Comparison of ENCODE assay signal across 1 cellular context in the genomic region with DNA sequence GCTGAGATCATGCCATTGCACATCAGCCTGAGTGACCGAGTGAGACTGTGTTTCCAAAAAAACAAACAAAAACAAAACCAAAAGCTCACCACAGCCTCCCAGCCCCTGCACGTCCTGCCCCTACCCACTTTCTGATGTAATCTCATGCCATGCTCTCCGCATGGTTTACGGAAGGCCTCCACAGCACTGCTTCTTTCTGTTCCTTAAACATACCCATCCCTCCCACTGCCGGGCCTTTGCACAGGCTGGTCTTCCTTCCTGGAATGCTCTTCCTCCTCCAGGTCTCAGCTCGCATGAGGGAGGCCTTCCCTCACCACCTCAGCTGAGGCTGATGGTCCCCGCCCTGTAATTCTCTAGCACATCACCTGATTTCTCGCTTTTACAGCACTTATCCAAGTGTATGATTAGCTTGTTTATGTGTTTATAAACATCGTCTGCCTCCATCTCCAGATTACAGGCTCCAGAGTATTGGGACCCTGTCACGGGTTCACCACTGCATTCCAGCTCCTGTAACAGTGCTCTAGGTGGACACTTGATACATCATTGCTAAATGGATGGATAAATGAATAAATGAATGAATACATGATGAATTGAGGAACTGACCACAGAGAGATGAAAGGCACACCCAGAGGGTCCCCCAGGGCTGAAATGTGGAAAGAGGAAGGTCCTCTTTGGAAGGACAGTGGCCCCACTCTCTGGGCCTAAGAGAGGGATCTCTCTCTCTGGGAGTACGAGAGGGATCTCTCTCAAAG.
TF ChIP-seq lines count a peak whose summit lies in the region.

No MANE protein-coding gene starts in this region.

TF ChIP-seq in HEK293, 187 proteins besides CTCF, POLR2A, EP300 and RAD21 (continued from another document):
- TF ChIP-seq ZNF791 (tag by site-specific recombination; IDR thresholded peaks at IDR 0.05) (no peak), ZFP3 (tag by site-specific recombination; IDR thresholded peaks at IDR 0.05; ENCODE audit: low read depth) (no peak), BCL11A (tag by site-specific recombination; IDR thresholded peaks at IDR 0.05; ENCODE audit: low read depth) (no peak), ZNF324 (tag by site-specific recombination; IDR thresholded peaks at IDR 0.05) (0 out of 2 replicates have a peak, but pooled peaks have one; percentile 58), KLF10 (tag by site-specific recombination; IDR thresholded peaks at IDR 0.05) (no peak), RBAK (tag by site-specific recombination; IDR thresholded peaks at IDR 0.05) (no peak), ZNF10 (tag by site-specific recombination; IDR thresholded peaks at IDR 0.05) (no peak), KLF8 (tag by site-specific recombination; IDR thresholded peaks at IDR 0.05) (no peak), HOXC10 (CRISPR knock-in tag; IDR thresholded peaks at IDR 0.05) (no peak), ZNF792 (tag by site-specific recombination; IDR thresholded peaks at IDR 0.05) (no peak), ZNF138 (tag by site-specific recombination; IDR thresholded peaks at IDR 0.05; ENCODE audit: borderline replicate concordance) (no peak), ZBTB20 (tag by site-specific recombination; IDR thresholded peaks at IDR 0.05) (peak; percentile 70; the same call in 1 of the 2 replicates), ZNF121 (tag by site-specific recombination; IDR thresholded peaks at IDR 0.05) (no peak), ZFP69B (tag by site-specific recombination; IDR thresholded peaks at IDR 0.05) (peak; percentile 20; the same call in 1 of the 2 replicates), ZEB2 (tag by site-specific recombination; IDR thresholded peaks at IDR 0.05) (peak; percentile 22; the same call in 1 of the 2 replicates), ZNF555 (tag by site-specific recombination; conservative IDR thresholded peaks at IDR 0.05) (no peak), ZNF654 (tag by site-specific recombination; IDR thresholded peaks at IDR 0.05; ENCODE audit: low read depth) (no peak), ZNF837 (tag by site-specific recombination; IDR thresholded peaks at IDR 0.05) (no peak), ZSCAN23 (tag by site-specific recombination; IDR thresholded peaks at IDR 0.05) (no peak), ZSCAN16 (tag by site-specific recombination; IDR thresholded peaks at IDR 0.05) (no peak), KLF7 (tag by site-specific recombination; IDR thresholded peaks at IDR 0.05; ENCODE audit: borderline replicate concordance) (no peak), ZNF394 (tag by site-specific recombination; IDR thresholded peaks at IDR 0.05; ENCODE audit: borderline replicate concordance) (no peak), ZNF600 (tag by site-specific recombination; IDR thresholded peaks at IDR 0.05) (no peak), HOXA7 (CRISPR knock-in tag; IDR thresholded peaks at IDR 0.05; ENCODE audit: borderline replicate concordance) (no peak), ZBTB17 (tag by site-specific recombination; IDR thresholded peaks at IDR 0.05) (no peak), ZNF548 (tag by site-specific recombination; IDR thresholded peaks at IDR 0.05) (no peak; the same call in 1 of the 2 replicates), ZNF585B (tag by site-specific recombination; IDR thresholded peaks at IDR 0.05) (no peak), ZNF274 (IDR thresholded peaks at IDR 0.05; ENCODE audit: low read length) (no peak), ZNF274 (tag by site-specific recombination; IDR thresholded peaks at IDR 0.05; ENCODE audit: borderline replicate concordance) (no peak)
- TF ChIP-seq, protein P1, sequence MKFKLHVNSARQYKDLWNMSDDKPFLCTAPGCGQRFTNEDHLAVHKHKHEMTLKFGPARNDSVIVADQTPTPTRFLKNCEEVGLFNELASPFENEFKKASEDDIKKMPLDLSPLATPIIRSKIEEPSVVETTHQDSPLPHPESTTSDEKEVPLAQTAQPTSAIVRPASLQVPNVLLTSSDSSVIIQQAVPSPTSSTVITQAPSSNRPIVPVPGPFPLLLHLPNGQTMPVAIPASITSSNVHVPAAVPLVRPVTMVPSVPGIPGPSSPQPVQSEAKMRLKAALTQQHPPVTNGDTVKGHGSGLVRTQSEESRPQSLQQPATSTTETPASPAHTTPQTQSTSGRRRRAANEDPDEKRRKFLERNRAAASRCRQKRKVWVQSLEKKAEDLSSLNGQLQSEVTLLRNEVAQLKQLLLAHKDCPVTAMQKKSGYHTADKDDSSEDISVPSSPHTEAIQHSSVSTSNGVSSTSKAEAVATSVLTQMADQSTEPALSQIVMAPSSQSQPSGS (tag by site-specific recombination; IDR thresholded peaks at IDR 0.05; ENCODE audit: low read depth), result no peak
- TF ChIP-seq, protein P2, sequence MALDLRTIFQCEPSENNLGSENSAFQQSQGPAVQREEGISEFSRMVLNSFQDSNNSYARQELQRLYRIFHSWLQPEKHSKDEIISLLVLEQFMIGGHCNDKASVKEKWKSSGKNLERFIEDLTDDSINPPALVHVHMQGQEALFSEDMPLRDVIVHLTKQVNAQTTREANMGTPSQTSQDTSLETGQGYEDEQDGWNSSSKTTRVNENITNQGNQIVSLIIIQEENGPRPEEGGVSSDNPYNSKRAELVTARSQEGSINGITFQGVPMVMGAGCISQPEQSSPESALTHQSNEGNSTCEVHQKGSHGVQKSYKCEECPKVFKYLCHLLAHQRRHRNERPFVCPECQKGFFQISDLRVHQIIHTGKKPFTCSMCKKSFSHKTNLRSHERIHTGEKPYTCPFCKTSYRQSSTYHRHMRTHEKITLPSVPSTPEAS (tag by site-specific recombination; IDR thresholded peaks at IDR 0.05), result no peak
- TF ChIP-seq, protein P3, sequence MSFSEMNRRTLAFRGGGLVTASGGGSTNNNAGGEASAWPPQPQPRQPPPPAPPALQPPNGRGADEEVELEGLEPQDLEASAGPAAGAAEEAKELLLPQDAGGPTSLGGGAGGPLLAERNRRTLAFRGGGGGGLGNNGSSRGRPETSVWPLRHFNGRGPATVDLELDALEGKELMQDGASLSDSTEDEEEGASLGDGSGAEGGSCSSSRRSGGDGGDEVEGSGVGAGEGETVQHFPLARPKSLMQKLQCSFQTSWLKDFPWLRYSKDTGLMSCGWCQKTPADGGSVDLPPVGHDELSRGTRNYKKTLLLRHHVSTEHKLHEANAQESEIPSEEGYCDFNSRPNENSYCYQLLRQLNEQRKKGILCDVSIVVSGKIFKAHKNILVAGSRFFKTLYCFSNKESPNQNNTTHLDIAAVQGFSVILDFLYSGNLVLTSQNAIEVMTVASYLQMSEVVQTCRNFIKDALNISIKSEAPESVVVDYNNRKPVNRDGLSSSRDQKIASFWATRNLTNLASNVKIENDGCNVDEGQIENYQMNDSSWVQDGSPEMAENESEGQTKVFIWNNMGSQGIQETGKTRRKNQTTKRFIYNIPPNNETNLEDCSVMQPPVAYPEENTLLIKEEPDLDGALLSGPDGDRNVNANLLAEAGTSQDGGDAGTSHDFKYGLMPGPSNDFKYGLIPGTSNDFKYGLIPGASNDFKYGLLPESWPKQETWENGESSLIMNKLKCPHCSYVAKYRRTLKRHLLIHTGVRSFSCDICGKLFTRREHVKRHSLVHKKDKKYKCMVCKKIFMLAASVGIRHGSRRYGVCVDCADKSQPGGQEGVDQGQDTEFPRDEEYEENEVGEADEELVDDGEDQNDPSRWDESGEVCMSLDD (tag by site-specific recombination; IDR thresholded peaks at IDR 0.05), result no peak
- TF ChIP-seq, protein P4, sequence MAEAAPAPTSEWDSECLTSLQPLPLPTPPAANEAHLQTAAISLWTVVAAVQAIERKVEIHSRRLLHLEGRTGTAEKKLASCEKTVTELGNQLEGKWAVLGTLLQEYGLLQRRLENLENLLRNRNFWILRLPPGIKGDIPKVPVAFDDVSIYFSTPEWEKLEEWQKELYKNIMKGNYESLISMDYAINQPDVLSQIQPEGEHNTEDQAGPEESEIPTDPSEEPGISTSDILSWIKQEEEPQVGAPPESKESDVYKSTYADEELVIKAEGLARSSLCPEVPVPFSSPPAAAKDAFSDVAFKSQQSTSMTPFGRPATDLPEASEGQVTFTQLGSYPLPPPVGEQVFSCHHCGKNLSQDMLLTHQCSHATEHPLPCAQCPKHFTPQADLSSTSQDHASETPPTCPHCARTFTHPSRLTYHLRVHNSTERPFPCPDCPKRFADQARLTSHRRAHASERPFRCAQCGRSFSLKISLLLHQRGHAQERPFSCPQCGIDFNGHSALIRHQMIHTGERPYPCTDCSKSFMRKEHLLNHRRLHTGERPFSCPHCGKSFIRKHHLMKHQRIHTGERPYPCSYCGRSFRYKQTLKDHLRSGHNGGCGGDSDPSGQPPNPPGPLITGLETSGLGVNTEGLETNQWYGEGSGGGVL (tag by site-specific recombination; IDR thresholded peaks at IDR 0.05), result peak; percentile 64
- TF ChIP-seq, protein P5, sequence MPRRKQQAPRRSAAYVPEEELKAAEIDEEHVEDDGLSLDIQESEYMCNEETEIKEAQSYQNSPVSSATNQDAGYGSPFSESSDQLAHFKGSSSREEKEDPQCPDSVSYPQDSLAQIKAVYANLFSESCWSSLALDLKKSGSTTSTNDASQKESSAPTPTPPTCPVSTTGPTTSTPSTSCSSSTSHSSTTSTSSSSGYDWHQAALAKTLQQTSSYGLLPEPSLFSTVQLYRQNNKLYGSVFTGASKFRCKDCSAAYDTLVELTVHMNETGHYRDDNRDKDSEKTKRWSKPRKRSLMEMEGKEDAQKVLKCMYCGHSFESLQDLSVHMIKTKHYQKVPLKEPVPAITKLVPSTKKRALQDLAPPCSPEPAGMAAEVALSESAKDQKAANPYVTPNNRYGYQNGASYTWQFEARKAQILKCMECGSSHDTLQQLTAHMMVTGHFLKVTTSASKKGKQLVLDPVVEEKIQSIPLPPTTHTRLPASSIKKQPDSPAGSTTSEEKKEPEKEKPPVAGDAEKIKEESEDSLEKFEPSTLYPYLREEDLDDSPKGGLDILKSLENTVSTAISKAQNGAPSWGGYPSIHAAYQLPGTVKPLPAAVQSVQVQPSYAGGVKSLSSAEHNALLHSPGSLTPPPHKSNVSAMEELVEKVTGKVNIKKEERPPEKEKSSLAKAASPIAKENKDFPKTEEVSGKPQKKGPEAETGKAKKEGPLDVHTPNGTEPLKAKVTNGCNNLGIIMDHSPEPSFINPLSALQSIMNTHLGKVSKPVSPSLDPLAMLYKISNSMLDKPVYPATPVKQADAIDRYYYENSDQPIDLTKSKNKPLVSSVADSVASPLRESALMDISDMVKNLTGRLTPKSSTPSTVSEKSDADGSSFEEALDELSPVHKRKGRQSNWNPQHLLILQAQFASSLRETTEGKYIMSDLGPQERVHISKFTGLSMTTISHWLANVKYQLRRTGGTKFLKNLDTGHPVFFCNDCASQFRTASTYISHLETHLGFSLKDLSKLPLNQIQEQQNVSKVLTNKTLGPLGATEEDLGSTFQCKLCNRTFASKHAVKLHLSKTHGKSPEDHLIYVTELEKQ (tag by site-specific recombination; IDR thresholded peaks at IDR 0.05; ENCODE audit: borderline replicate concordance), result no peak
- TF ChIP-seq, protein P6, sequence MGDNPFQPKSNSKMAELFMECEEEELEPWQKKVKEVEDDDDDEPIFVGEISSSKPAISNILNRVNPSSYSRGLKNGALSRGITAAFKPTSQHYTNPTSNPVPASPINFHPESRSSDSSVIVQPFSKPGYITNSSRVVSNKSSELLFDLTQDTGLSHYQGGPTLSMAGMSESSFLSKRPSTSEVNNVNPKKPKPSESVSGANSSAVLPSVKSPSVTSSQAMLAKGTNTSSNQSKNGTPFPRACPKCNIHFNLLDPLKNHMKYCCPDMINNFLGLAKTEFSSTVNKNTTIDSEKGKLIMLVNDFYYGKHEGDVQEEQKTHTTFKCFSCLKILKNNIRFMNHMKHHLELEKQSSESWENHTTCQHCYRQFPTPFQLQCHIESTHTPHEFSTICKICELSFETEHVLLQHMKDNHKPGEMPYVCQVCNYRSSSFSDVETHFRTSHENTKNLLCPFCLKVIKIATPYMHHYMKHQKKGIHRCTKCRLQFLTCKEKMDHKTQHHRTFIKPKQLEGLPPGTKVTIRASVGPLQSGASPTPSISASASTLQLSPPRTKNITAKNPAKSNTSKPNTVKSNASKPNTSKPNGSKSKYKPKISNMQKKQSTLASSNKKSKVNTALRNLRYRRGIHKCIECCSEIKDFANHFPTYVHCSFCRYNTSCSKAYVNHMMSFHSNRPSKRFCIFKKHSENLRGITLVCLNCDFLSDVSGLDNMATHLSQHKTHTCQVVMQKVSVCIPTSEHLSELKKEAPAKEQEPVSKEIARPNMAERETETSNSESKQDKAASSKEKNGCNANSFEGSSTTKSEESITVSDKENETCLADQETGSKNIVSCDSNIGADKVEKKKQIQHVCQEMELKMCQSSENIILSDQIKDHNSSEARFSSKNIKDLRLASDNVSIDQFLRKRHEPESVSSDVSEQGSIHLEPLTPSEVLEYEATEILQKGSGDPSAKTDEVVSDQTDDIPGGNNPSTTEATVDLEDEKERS (tag by site-specific recombination; IDR thresholded peaks at IDR 0.05), result no peak
- TF ChIP-seq, protein P7, sequence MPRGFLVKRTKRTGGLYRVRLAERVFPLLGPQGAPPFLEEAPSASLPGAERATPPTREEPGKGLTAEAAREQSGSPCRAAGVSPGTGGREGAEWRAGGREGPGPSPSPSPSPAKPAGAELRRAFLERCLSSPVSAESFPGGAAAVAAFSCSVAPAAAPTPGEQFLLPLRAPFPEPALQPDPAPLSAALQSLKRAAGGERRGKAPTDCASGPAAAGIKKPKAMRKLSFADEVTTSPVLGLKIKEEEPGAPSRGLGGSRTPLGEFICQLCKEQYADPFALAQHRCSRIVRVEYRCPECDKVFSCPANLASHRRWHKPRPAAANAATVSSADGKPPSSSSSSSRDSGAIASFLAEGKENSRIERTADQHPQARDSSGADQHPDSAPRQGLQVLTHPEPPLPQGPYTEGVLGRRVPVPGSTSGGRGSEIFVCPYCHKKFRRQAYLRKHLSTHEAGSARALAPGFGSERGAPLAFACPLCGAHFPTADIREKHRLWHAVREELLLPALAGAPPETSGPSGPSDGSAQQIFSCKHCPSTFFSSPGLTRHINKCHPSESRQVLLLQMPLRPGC (tag by site-specific recombination; IDR thresholded peaks at IDR 0.05), result no peak
- TF ChIP-seq, protein P8, sequence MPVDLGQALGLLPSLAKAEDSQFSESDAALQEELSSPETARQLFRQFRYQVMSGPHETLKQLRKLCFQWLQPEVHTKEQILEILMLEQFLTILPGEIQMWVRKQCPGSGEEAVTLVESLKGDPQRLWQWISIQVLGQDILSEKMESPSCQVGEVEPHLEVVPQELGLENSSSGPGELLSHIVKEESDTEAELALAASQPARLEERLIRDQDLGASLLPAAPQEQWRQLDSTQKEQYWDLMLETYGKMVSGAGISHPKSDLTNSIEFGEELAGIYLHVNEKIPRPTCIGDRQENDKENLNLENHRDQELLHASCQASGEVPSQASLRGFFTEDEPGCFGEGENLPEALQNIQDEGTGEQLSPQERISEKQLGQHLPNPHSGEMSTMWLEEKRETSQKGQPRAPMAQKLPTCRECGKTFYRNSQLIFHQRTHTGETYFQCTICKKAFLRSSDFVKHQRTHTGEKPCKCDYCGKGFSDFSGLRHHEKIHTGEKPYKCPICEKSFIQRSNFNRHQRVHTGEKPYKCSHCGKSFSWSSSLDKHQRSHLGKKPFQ (tag by site-specific recombination; IDR thresholded peaks at IDR 0.05), result no peak
